In the genomic region with DNA sequence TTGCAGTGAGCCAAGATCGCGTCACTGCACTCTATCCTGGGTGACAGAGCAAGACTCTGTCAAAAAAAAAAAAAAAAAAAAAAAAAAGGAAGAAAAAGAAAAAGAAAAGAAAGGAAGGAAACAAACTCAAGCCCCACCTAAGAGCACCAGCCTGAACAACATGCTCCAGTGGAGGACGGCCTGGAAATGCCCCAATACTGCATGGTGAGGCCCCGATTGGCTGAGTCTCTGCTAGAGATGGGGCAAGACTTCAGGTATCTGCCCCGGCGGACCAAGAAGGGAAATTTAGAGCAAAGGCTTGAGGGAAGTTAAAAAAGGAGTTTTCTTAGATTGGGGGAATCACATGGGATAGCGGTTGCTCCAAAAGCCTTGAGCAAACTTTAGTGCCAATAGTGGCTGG, we compare ENCODE assay signal across 21 cellular contexts. TPM values are rescaled to one million over a fixed set of nuclear protein-coding genes. Genes with fewer than 3 reads are reported as not detected.
A peak's percentile ranks its signal among the peaks of the same experiment; 100 is the strongest.
DNase-seq lines count a peak whose midpoint lies in the region; ATAC-seq, FAIRE-seq and TF ChIP-seq lines count a peak whose summit lies in the region.
"Had no signal": no experiment of that assay in that cellular context is flagged by ENCODE, and none has a peak within 500 bp of the region (broad histone marks: within the 10 kb centered on the region; RNA-seq: fewer than 3 reads in every experiment).

No MANE protein-coding gene starts in this region.

- H4K20me1 ChIP-seq in HepG2 (ENCODE audit: insufficient read depth, low read length) = no peaks in the 10 kb centered on the region
- H4K20me1 ChIP-seq: BLaER1 treated with 17β-estradiol and CSF1 and Interleukin-3, amounts not matched to agents 10 nM and 100 nM had no signal

- peaks cover 6% of the 10 kb centered on the region for H3K36me3 Mint-ChIP-seq in dendritic cell treated with granulocyte-macrophage colony-stimulating factor and Interleukin-4, amounts not matched to agents 40 ng/mL and 50 ng/mL, for 4 days (ENCODE audit: low read depth)
- H3K36me3 Mint-ChIP-seq in activated naive CD4-positive, alpha-beta T cell treated with anti-CD3 and anti-CD28 coated beads, Interleukin-2, amount 50 U/mL, for 72 hours = no peaks in the 10 kb centered on the region

- no peak overlapping the region for H3K27ac ChIP-seq in HepG2 (ENCODE audit: extremely low read length, insufficient read depth, low read length)
- H3K27ac ChIP-seq in right lobe of liver = no peak overlapping the region
- H3K27ac ChIP-seq in sigmoid colon = no peak overlapping the region
- H3K27ac ChIP-seq: BLaER1 treated with 17β-estradiol and CSF1 and Interleukin-3, amounts not matched to agents 10 nM and 100 nM; GM23248; HL-60 had no signal

- no peaks in the 10 kb centered on the region for H3K27me3 Mint-ChIP-seq in dendritic cell treated with granulocyte-macrophage colony-stimulating factor and Interleukin-4, amounts not matched to agents 40 ng/mL and 50 ng/mL, for 4 days
- H3K27me3 Mint-ChIP-seq: CD4-positive, CD25-positive, alpha-beta regulatory T cell had no signal

- TF ChIP-seq EP300 in HepG2 (IDR thresholded peaks at IDR 0.05; ENCODE audit: low read depth in 2 of 2, low read length in 2 of 2) (no peak), HepG2 (CRISPR knock-in tag; IDR thresholded peaks at IDR 0.05; ENCODE audit: borderline replicate concordance) (no peak), sigmoid colon (IDR thresholded peaks at IDR 0.05) (no peak)

- H3K4me2 ChIP-seq in HepG2 (ENCODE audit: low read depth, low read length) = no peak overlapping the region

- H3K9me3 ChIP-seq in HepG2 (ENCODE audit: low read length) (no peaks in the 10 kb centered on the region), right lobe of liver (no peaks in the 10 kb centered on the region), sigmoid colon (no peaks in the 10 kb centered on the region)
- H3K9me3 ChIP-seq: BLaER1 treated with 17β-estradiol and CSF1 and Interleukin-3, amounts not matched to agents 10 nM and 100 nM had no signal

- H3K36me3 ChIP-seq in HepG2 (replicated peaks in 1 of 2; ENCODE audit: control insufficient read depth in 1 of 2, insufficient read depth in 2 of 2, low read length in 2 of 2) (no peaks in the 10 kb centered on the region), right lobe of liver (no peaks in the 10 kb centered on the region), sigmoid colon (peaks cover 0 to 2% (median 0%) of the 10 kb centered on the region in 4 donors)
- H3K36me3 ChIP-seq: BLaER1 treated with 17β-estradiol and CSF1 and Interleukin-3, amounts not matched to agents 10 nM and 100 nM had no signal

- DNase-seq in HepG2 (ENCODE audit: low spot score) (no peak), right lobe of liver (no peak), sigmoid colon (peak; percentile 24), GM19238 (ENCODE audit: insufficient read length, low spot score) (no peak)
- DNase-seq in activated naive CD4-positive, alpha-beta T cell treated with anti-CD3 and anti-CD28 coated beads, Interleukin-2, amount 50 U/mL, for 72 hours (ENCODE audit: low spot score in 2 of 2) = no peak
- DNase-seq: 8988T; CD4-positive, CD25-positive, alpha-beta regulatory T cell; CD8-positive, alpha-beta memory T cell; COR-L47; DMS 273 treated with DMSO at 0.1 percent for 48 hours; DMS53; DND-41; EL; GM23248; HCEC 1CT; IMR-90 had no signal

- TF ChIP-seq POLR2A in HepG2 (IDR thresholded peaks at IDR 0.05; ENCODE audit: insufficient read depth in 1 of 2, low read depth in 2 of 2, low read length in 2 of 2) = no peak
- TF ChIP-seq POLR2A in right lobe of liver (IDR thresholded peaks at IDR 0.05) = no peak
- TF ChIP-seq POLR2A in sigmoid colon (IDR thresholded peaks at IDR 0.05) = no peak

- H3K4me3 Mint-ChIP-seq in dendritic cell treated with granulocyte-macrophage colony-stimulating factor and Interleukin-4, amounts not matched to agents 40 ng/mL and 50 ng/mL, for 4 days = no peak overlapping the region
- H3K4me3 Mint-ChIP-seq: CD4-positive, CD25-positive, alpha-beta regulatory T cell; CD8-positive, alpha-beta memory T cell had no signal

- H3K4me1 ChIP-seq in HepG2 (ENCODE audit: insufficient read depth, low read length) (peaks cover 31% of the 10 kb centered on the region), right lobe of liver (peaks cover 0 to 18% (median 0%) of the 10 kb centered on the region in 4 donors), sigmoid colon (peaks cover 0 to 6% (median 0%) of the 10 kb centered on the region in 4 donors)

- H3K4me3 ChIP-seq in HepG2 (replicated peaks in 1 of 3; ENCODE audit: insufficient read depth in 1 of 3, low read depth in 2 of 3, low read length in 3 of 3) (no peak overlapping the region), right lobe of liver (no peak overlapping the region), sigmoid colon (no peak overlapping the region)
- H3K4me3 ChIP-seq: BLaER1 treated with 17β-estradiol and CSF1 and Interleukin-3, amounts not matched to agents 10 nM and 100 nM; GM23248 had no signal

- H3K27ac Mint-ChIP-seq in dendritic cell treated with granulocyte-macrophage colony-stimulating factor and Interleukin-4, amounts not matched to agents 40 ng/mL and 50 ng/mL, for 4 days = peak overlapping the region; percentile 54
- no peak overlapping the region for H3K27ac Mint-ChIP-seq in activated naive CD4-positive, alpha-beta T cell treated with anti-CD3 and anti-CD28 coated beads, Interleukin-2, amount 50 U/mL, for 72 hours
- H3K27ac Mint-ChIP-seq: CD4-positive, CD25-positive, alpha-beta regulatory T cell had no signal

- peaks cover 23% of the 10 kb centered on the region for H3K4me1 Mint-ChIP-seq in dendritic cell treated with granulocyte-macrophage colony-stimulating factor and Interleukin-4, amounts not matched to agents 40 ng/mL and 50 ng/mL, for 4 days (ENCODE audit: low read depth)

- H3K79me2 ChIP-seq in HepG2 (ENCODE audit: insufficient read depth, low read length) = no peaks in the 10 kb centered on the region

- H2AFZ ChIP-seq in HepG2 (ENCODE audit: low read length) = no peak overlapping the region
- H2AFZ ChIP-seq: GM23248 had no signal

- no peak for TF ChIP-seq RAD21 in HepG2 (CRISPR knock-in tag; IDR thresholded peaks at IDR 0.05)

- intact Hi-C loops in HepG2 (cut with micrococcal nuclease; ENCODE audit: unreplicated experiment) (no loop called here), right lobe of liver (cut with DNase I) (no loop called here), sigmoid colon (cut with DNase I) (no loop called here)
- intact Hi-C loops in dendritic cell treated with granulocyte-macrophage colony-stimulating factor and Interleukin-4, amounts not matched to agents 40 ng/mL and 50 ng/mL, for 4 days (cut with micrococcal nuclease) = no loop called here

- POLR2A ChIA-PET in HepG2 (lab: Yijun Ruan, JAX) = interaction anchor here (1.6 kb wide), 1 partner anchor 10 kb away, joined by 3 read pairs; no protein-coding TSS in a partner anchor

- 85% methylated on average over 7 of the region's 7 CpGs for WGBS in HepG2 (ENCODE audit: low lambda C conversion rate)
- 88% methylated on average over 5 of the region's 7 CpGs for WGBS in right lobe of liver (ENCODE audit: insufficient coverage, low coverage, low lambda C conversion rate, missing lambda C conversion rate)
- WGBS in sigmoid colon, 2 donors = 69 to 79% methylated on average over 7 of the region's 7 CpGs

- H3K9me3 Mint-ChIP-seq in dendritic cell treated with granulocyte-macrophage colony-stimulating factor and Interleukin-4, amounts not matched to agents 40 ng/mL and 50 ng/mL, for 4 days = no peaks in the 10 kb centered on the region
- no peaks in the 10 kb centered on the region for H3K9me3 Mint-ChIP-seq in activated naive CD4-positive, alpha-beta T cell treated with anti-CD3 and anti-CD28 coated beads, Interleukin-2, amount 50 U/mL, for 72 hours
- H3K9me3 Mint-ChIP-seq: CD8-positive, alpha-beta memory T cell had no signal

- FAIRE-seq in HepG2 (lab: Jason Lieb, UNC) = no peak
- FAIRE-seq: GM12891 had no signal

- H3K27me3 ChIP-seq in HepG2 (ENCODE audit: control insufficient read depth in 1 of 2, insufficient read depth in 2 of 2, low read length in 2 of 2) (no peaks in the 10 kb centered on the region; a peak in 2 of 5 replicates), right lobe of liver (no peaks in the 10 kb centered on the region), sigmoid colon (no peaks in the 10 kb centered on the region)
- H3K27me3 ChIP-seq: BLaER1 treated with 17β-estradiol and CSF1 and Interleukin-3, amounts not matched to agents 10 nM and 100 nM had no signal

- BruUV-seq in HepG2 (replicated peaks; lab: Mats Ljungman, UMichigan) = no TSS peak

- in situ Hi-C loops in HepG2 (cut with HindIII; ENCODE audit: extremely low pct_ligation_motif_present, low pct_unique_long_range_greater_than_20kb) = no loop called here

- TF ChIP-seq CTCF in HepG2 (CRISPR knock-in tag; IDR thresholded peaks at IDR 0.05) = no peak
- no peak for TF ChIP-seq CTCF in right lobe of liver (IDR thresholded peaks at IDR 0.05)
- no peak for TF ChIP-seq CTCF in sigmoid colon (IDR thresholded peaks at IDR 0.05)

- no peak overlapping the region for H3K9ac ChIP-seq in HepG2 (ENCODE audit: insufficient read depth, low read depth, low read length)
- H3K9ac ChIP-seq: BLaER1 treated with 17β-estradiol and CSF1 and Interleukin-3, amounts not matched to agents 10 nM and 100 nM; GM23248 had no signal

- CTCF ChIA-PET in HepG2 (lab: Yijun Ruan, JAX; ENCODE audit: low intra/inter-chr PET ratio, low total read pairs) = no interaction called here

- ATAC-seq in HepG2 (no peak), right lobe of liver (no peak), HG02938 (IDR thresholded peaks at IDR 0.05; ENCODE audit: unreplicated experiment) (no peak)
- no peak for ATAC-seq in activated naive CD4-positive, alpha-beta T cell treated with anti-CD3 and anti-CD28 coated beads, Interleukin-2, amount 50 U/mL, for 72 hours

RNA-seq across cellular contexts. Expression of a gene that starts 10.4 kb away (rescaled TPM):
- total RNA-seq in HepG2 (2016; rRNA removed; fragmentation: Illumina TruSeq; extraction: Trizol) = 30.2 and 58.2 TPM in 2 replicates
- 12.2 and 13.8 TPM in 2 replicates for total RNA-seq in HepG2 (2016; cell fraction: cytosol; rRNA removed; fragmentation: Illumina TruSeq; extraction: Trizol; ENCODE audit: low read depth)
- 28.9 and 51.4 TPM in 2 replicates for total RNA-seq in HepG2 (2016; cell fraction: insoluble cytoplasmic fraction; rRNA removed; fragmentation: Illumina TruSeq; extraction: Trizol)
- 22.6 and 24.4 TPM in 2 replicates for total RNA-seq in HepG2 (2016; cell fraction: membrane; rRNA removed; fragmentation: Illumina TruSeq; extraction: Trizol)
- total RNA-seq in HepG2 (2016; cell fraction: nucleus; rRNA removed; fragmentation: Illumina TruSeq; extraction: Trizol) = 28.7 and 34.7 TPM in 2 replicates
- polyA plus RNA-seq in HepG2 (2011; rRNA removed) = 15.8 and 16.2 TPM in 2 replicates
- polyA plus RNA-seq in HepG2 (2011; cell fraction: cytosol; rRNA removed) = 8.1 and 11.9 TPM in 2 replicates
- 10.7 and 11.7 TPM in 2 replicates for polyA plus RNA-seq in HepG2 (2011; cell fraction: nucleus; rRNA removed)
- polyA plus RNA-seq in HepG2 (2012) = 9.9 and 13.6 TPM in 2 replicates
- 1.9 and 2.2 TPM in 2 replicates for polyA plus RNA-seq in HepG2 (2016; cell fraction: cytosol; fragmentation: Illumina TruSeq; extraction: Trizol; ENCODE audit: low read depth)
- 36.1 and 37.0 TPM in 2 replicates for polyA plus RNA-seq in HepG2 (2016; cell fraction: insoluble cytoplasmic fraction; fragmentation: Illumina TruSeq; extraction: Trizol; ENCODE audit: low read depth)
- polyA plus RNA-seq in HepG2 (2016; cell fraction: membrane; fragmentation: Illumina TruSeq; extraction: Trizol; ENCODE audit: low read depth) = 8.3 and 8.9 TPM in 2 replicates
- polyA plus RNA-seq in HepG2 (2016; cell fraction: nucleus; fragmentation: Illumina TruSeq; extraction: Trizol; ENCODE audit: insufficient read depth, low read depth) = 34.4 and 37.4 TPM in 2 replicates
- polyA minus RNA-seq in HepG2 (2011; rRNA and poly(A)+ RNA removed; ENCODE audit: low replicate concordance) = 46.7 and 47.2 TPM in 2 replicates
- 38.3 and 51.1 TPM in 2 replicates for polyA minus RNA-seq in HepG2 (2011; cell fraction: cytosol; rRNA and poly(A)+ RNA removed)
- polyA minus RNA-seq in HepG2 (2011; cell fraction: nucleus; rRNA and poly(A)+ RNA removed) = 32.1 and 40.2 TPM in 2 replicates
- total RNA-seq in right lobe of liver = 10 to 100 TPM; 16.9 to 36.8 (median 24.3) TPM
- total RNA-seq in sigmoid colon = 100 to 1,000 TPM in 3 of 4 donors, 10 to 100 TPM in 1; 83.1 to 134 (median 114) TPM
- 10 to 100 TPM; 12.9 to 20.2 (median 14.4) TPM for polyA plus RNA-seq in sigmoid colon
- 1 to 10 TPM; 5.8 to 6.3 TPM for total RNA-seq in activated naive CD4-positive, alpha-beta T cell treated with anti-CD3 and anti-CD28 coated beads, Interleukin-2, amount 50 U/mL, for 72 hours

RNA-seq across cellular contexts. Expression of a gene that starts 42.3 kb away (rescaled TPM):
- total RNA-seq in HepG2 (2016; rRNA removed; fragmentation: Illumina TruSeq; extraction: Trizol) (515 and 623 TPM in 2 replicates), right lobe of liver (100 to 1,000 TPM in 5 of 6 experiments, 10 to 100 TPM in 1; 88.5 to 131 (median 102) TPM), sigmoid colon (100 to 1,000 TPM in 1 of 4 donors, 10 to 100 TPM in 3; 70.9 to 105 (median 94.4) TPM)
- 133 and 145 TPM in 2 replicates for total RNA-seq in HepG2 (2016; cell fraction: cytosol; rRNA removed; fragmentation: Illumina TruSeq; extraction: Trizol; ENCODE audit: low read depth)
- total RNA-seq in HepG2 (2016; cell fraction: insoluble cytoplasmic fraction; rRNA removed; fragmentation: Illumina TruSeq; extraction: Trizol) = 510 and 641 TPM in 2 replicates
- 238 and 242 TPM in 2 replicates for total RNA-seq in HepG2 (2016; cell fraction: membrane; rRNA removed; fragmentation: Illumina TruSeq; extraction: Trizol)
- 214 and 243 TPM in 2 replicates for total RNA-seq in HepG2 (2016; cell fraction: nucleus; rRNA removed; fragmentation: Illumina TruSeq; extraction: Trizol)
- polyA plus RNA-seq in HepG2 (2011; rRNA removed) (688 and 721 TPM in 2 replicates), sigmoid colon (100 to 1,000 TPM; 148 to 279 (median 225) TPM)
- 568 and 609 TPM in 2 replicates for polyA plus RNA-seq in HepG2 (2011; cell fraction: cytosol; rRNA removed)
- 175 and 197 TPM in 2 replicates for polyA plus RNA-seq in HepG2 (2011; cell fraction: nucleus; rRNA removed)
- polyA plus RNA-seq in HepG2 (2012) = 461 and 478 TPM in 2 replicates
- polyA plus RNA-seq in HepG2 (2016; cell fraction: cytosol; fragmentation: Illumina TruSeq; extraction: Trizol; ENCODE audit: low read depth) = 175 and 189 TPM in 2 replicates
- polyA plus RNA-seq in HepG2 (2016; cell fraction: insoluble cytoplasmic fraction; fragmentation: Illumina TruSeq; extraction: Trizol; ENCODE audit: low read depth) = 675 and 689 TPM in 2 replicates
- polyA plus RNA-seq in HepG2 (2016; cell fraction: membrane; fragmentation: Illumina TruSeq; extraction: Trizol; ENCODE audit: low read depth) = 218 and 222 TPM in 2 replicates
- 412 and 415 TPM in 2 replicates for polyA plus RNA-seq in HepG2 (2016; cell fraction: nucleus; fragmentation: Illumina TruSeq; extraction: Trizol; ENCODE audit: insufficient read depth, low read depth)
- polyA minus RNA-seq in HepG2 (2011; rRNA and poly(A)+ RNA removed; ENCODE audit: low replicate concordance) = 950 and 1,090 TPM in 2 replicates
- 133 and 158 TPM in 2 replicates for polyA minus RNA-seq in HepG2 (2011; cell fraction: cytosol; rRNA and poly(A)+ RNA removed)
- polyA minus RNA-seq in HepG2 (2011; cell fraction: nucleus; rRNA and poly(A)+ RNA removed) = 74.5 and 93.1 TPM in 2 replicates
- total RNA-seq in activated naive CD4-positive, alpha-beta T cell treated with anti-CD3 and anti-CD28 coated beads, Interleukin-2, amount 50 U/mL, for 72 hours = 100 to 1,000 TPM; 134 to 301 TPM
